Comparison of ENCODE assay signal across 1 cellular context in the genomic region with DNA sequence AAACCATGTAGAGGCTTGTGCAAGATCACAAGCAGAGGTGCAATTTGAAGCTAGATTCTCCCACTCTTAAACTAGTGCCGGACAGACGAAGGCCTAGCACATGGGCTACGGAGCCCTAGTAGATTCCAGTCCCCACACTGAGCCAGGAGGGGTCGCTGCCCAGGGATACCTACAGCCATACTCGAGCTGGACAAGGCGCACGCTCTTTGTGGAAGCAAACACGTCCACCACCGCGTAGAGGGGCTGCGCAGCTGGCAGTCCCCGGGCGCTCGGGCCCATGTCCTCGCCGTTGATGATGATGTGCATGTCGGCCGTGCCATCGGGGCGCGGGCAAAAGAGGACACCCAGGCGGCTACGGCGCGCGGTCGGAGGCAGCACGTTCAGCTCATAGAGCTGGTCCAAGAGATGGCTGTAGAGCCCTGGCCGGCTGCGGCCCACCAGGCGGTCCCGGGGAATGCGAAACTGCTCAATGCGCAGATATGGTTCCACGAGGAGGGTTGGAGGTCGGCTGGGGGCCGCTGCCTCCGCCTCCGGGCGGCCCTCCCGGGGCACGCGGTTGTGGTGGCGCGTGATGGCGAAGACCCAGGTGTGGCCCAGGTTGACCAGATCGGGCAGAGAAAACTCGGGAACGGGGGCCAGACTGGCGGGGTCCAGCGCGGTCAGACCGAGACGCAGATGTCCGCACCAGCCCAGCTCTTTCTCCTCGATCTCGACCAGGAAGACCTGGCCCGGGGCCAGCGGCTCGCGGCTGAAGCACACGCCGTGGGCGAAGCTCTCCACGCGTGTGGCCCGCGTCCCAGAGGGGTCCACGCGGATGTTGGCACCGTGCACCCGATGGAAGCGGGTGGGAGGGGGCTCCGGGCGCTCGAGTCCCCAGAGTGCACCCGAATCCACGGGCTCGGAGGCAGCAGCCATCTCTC.
TF ChIP-seq lines count a peak whose summit lies in the region.

No MANE protein-coding gene starts in this region.

TF ChIP-seq in HepG2, 621 proteins besides CTCF, POLR2A, EP300 and RAD21 (continued from another document):
- TF ChIP-seq ZNF576 (CRISPR knock-in tag; IDR thresholded peaks at IDR 0.05), result peak; percentile 56; the same call in 1 of the 2 replicates
- TF ChIP-seq, protein P1, sequence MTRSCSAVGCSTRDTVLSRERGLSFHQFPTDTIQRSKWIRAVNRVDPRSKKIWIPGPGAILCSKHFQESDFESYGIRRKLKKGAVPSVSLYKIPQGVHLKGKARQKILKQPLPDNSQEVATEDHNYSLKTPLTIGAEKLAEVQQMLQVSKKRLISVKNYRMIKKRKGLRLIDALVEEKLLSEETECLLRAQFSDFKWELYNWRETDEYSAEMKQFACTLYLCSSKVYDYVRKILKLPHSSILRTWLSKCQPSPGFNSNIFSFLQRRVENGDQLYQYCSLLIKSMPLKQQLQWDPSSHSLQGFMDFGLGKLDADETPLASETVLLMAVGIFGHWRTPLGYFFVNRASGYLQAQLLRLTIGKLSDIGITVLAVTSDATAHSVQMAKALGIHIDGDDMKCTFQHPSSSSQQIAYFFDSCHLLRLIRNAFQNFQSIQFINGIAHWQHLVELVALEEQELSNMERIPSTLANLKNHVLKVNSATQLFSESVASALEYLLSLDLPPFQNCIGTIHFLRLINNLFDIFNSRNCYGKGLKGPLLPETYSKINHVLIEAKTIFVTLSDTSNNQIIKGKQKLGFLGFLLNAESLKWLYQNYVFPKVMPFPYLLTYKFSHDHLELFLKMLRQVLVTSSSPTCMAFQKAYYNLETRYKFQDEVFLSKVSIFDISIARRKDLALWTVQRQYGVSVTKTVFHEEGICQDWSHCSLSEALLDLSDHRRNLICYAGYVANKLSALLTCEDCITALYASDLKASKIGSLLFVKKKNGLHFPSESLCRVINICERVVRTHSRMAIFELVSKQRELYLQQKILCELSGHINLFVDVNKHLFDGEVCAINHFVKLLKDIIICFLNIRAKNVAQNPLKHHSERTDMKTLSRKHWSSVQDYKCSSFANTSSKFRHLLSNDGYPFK (CRISPR knock-in tag; IDR thresholded peaks at IDR 0.05; ENCODE audit: borderline replicate concordance), result no peak
